ENCODE assay signal across 36 cellular contexts in the genomic region with DNA sequence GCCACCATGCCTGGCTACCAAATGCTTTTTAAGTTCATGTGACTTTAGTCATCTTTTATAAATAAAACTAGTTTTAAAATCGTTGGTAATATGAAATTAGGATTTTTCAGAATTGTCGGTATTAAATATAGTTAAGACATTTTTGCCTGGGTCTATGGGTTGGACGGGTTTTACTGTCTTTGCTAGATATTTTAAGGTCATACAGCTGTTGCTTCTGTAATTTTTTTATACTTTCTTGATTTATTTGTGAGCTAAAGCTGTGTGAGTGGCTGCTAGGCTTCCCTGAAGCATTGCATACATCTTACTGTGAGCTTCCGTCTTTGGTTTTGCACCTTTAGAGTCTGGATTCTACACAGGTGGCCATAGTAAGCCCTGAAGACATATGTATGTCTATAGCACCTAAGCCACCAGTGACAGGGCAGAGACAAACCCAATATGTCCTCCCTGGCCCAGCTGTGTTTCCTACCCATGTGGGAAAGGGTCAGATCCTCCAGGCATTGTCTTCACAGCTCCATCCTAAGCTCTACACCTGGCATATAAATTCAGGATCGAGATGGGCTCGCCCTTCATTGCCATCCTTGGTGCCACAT.
"Had no signal": no experiment of that assay in that cellular context is flagged by ENCODE, and none has a peak within 500 bp of the region (broad histone marks: within the 10 kb centered on the region; RNA-seq: fewer than 3 reads in every experiment).

No MANE protein-coding gene starts in this region.

- H3K4me1 Mint-ChIP-seq: activated B cell treated with CpG ODN at 0.5 μM for 24 hours; activated CD4-positive, alpha-beta T cell treated with anti-CD3 and anti-CD28 coated beads, Interleukin-2, amount 10 ng/mL, durations not matched to agents 24 days and 14 days; activated naive CD8-positive, alpha-beta T cell treated with anti-CD3 and anti-CD28 coated beads for 36 hours; activated T-helper 17 cell treated with anti-CD3 and anti-CD28 coated beads, Interleukin-2, amount 50 U/mL, for 72 hours had no signal

- H3K27ac ChIP-seq: adrenal gland, body of pancreas, brain microvascular endothelial cell, breast epithelium, colonic mucosa, VCaP had no signal

- H3K36me3 Mint-ChIP-seq: activated naive CD8-positive, alpha-beta T cell treated with anti-CD3 and anti-CD28 coated beads for 36 hours had no signal

- H3K4me1 ChIP-seq: adrenal gland, body of pancreas, breast epithelium, colonic mucosa had no signal

- DNase-seq: activated B cell treated with CpG ODN at 0.5 μM for 24 hours; activated CD4-positive, alpha-beta memory T cell treated with anti-CD3 and anti-CD28 coated beads for 36 hours; activated CD4-positive, alpha-beta T cell treated with anti-CD3 and anti-CD28 coated beads for 4 hours; activated CD4-positive, alpha-beta T cell treated with anti-CD3 and anti-CD28 coated beads, Interleukin-2, amount 10 ng/mL, durations not matched to agents 24 days and 14 days; activated CD4-positive, alpha-beta T cell treated with anti-CD3 and anti-CD28 coated beads, Interleukin-2, amount 50 U/mL, for 1 hour; activated CD4-positive, alpha-beta T cell treated with anti-CD3 and anti-CD28 coated beads, Interleukin-2, amount 50 U/mL, for 4 hours; activated CD4-positive, CD25-positive, alpha-beta regulatory T cell treated with anti-CD3 and anti-CD28 coated beads, Interleukin-2, amount 50 U/mL, for 72 hours; activated CD8-positive, alpha-beta memory T cell treated with anti-CD3 and anti-CD28 coated beads, Interleukin-2, amount 50 U/mL, for 4 hours; activated CD8-positive, alpha-beta T cell treated with anti-CD3 and anti-CD28 coated beads for 36 hours; activated effector memory CD4-positive, alpha-beta T cell treated with anti-CD3 and anti-CD28 coated beads, Interleukin-2, amount 50 U/mL, for 16 hours; activated gamma-delta T cell treated with Interleukin-2 at 50 U/mL for 16 hours; activated naive CD4-positive, alpha-beta T cell; activated naive CD4-positive, alpha-beta T cell treated with anti-CD3 and anti-CD28 coated beads for 36 hours; activated naive CD4-positive, alpha-beta T cell treated with anti-CD3 and anti-CD28 coated beads, Interleukin-2, amount 50 U/mL, for 16 hours; activated naive CD8-positive, alpha-beta T cell treated with anti-CD3 and anti-CD28 coated beads for 36 hours; activated T-cell treated with anti-CD3 and anti-CD28 coated beads for 4 hours; activated T-cell treated with anti-CD3 and anti-CD28 coated beads, Interleukin-2, amount 50 U/mL, for 1 hour; activated T-cell treated with anti-CD3 and anti-CD28 coated beads, Interleukin-2, amount 50 U/mL, for 4 hours; activated T-cell treated with anti-CD3 and anti-CD28 coated beads, Interleukin-2, amount 50 U/mL, for 72 hours; adrenal gland; amniotic stem cell; aorta; body of pancreas; brain microvascular endothelial cell; central memory CD4-positive, alpha-beta T cell; colonic mucosa; T-helper 2 cell; T-helper 9 cell had no signal

- H3K36me3 ChIP-seq: adrenal gland, brain microvascular endothelial cell, breast epithelium, colonic mucosa had no signal

- H3K27me3 Mint-ChIP-seq: activated CD4-positive, alpha-beta memory T cell treated with anti-CD3 and anti-CD28 coated beads for 36 hours; activated CD8-positive, alpha-beta T cell treated with anti-CD3 and anti-CD28 coated beads for 36 hours; activated naive CD8-positive, alpha-beta T cell treated with anti-CD3 and anti-CD28 coated beads for 36 hours; activated T-helper 17 cell treated with anti-CD3 and anti-CD28 coated beads, Interleukin-2, amount 50 U/mL, for 72 hours had no signal

- H3K4me3 Mint-ChIP-seq: activated B cell treated with CpG ODN at 0.5 μM for 24 hours; activated CD4-positive, alpha-beta memory T cell treated with anti-CD3 and anti-CD28 coated beads for 36 hours; activated CD4-positive, alpha-beta T cell treated with anti-CD3 and anti-CD28 coated beads, Interleukin-2, amount 10 ng/mL, durations not matched to agents 24 days and 14 days; activated CD8-positive, alpha-beta T cell treated with anti-CD3 and anti-CD28 coated beads for 36 hours; activated naive CD4-positive, alpha-beta T cell treated with anti-CD3 and anti-CD28 coated beads for 36 hours; activated naive CD8-positive, alpha-beta T cell treated with anti-CD3 and anti-CD28 coated beads for 36 hours; activated T-cell treated with anti-CD3 and anti-CD28 coated beads, Interleukin-2, amount 50 U/mL, for 4 hours; activated T-cell treated with anti-CD3 and anti-CD28 coated beads, Interleukin-2, amount 50 U/mL, for 72 hours; activated T-helper 1 cell treated with anti-CD3 and anti-CD28 coated beads, Interleukin-12 subunit alpha, Interleukin-12 subunit beta, Interleukin-2, Interleukin-4 antibody, amounts not matched to agents 30 ng/mL and 10 ng/mL and 1 ng/mL, durations not matched to agents 14 hours and 24 hours and 36 hours; activated T-helper 17 cell treated with anti-CD3 and anti-CD28 coated beads, Interleukin-2, amount 50 U/mL, for 72 hours; T-helper 2 cell treated with Interferon-gamma antibody and Interleukin-4, amounts not matched to agents 5 μg/mL and 100 μg/mL, for 36 hours had no signal

- ATAC-seq: activated CD8-positive, alpha-beta T cell treated with anti-CD3 and anti-CD28 coated beads for 36 hours; activated naive CD4-positive, alpha-beta T cell treated with anti-CD3 and anti-CD28 coated beads, Interleukin-2, amount 50 U/mL, for 72 hours; activated T-cell treated with anti-CD3 and anti-CD28 coated beads, Interleukin-2, amount 50 U/mL, for 4 hours; activated T-cell treated with anti-CD3 and anti-CD28 coated beads, Interleukin-2, amount 50 U/mL, for 72 hours; activated T-helper 17 cell treated with anti-CD3 and anti-CD28 coated beads, Interleukin-2, amount 50 U/mL, for 72 hours; body of pancreas had no signal

- H3K27ac Mint-ChIP-seq: activated B cell treated with CpG ODN at 0.5 μM for 24 hours; activated CD4-positive, alpha-beta memory T cell treated with anti-CD3 and anti-CD28 coated beads for 36 hours; activated CD4-positive, alpha-beta T cell treated with anti-CD3 and anti-CD28 coated beads, Interleukin-2, amount 10 ng/mL, durations not matched to agents 24 days and 14 days; activated CD8-positive, alpha-beta T cell treated with anti-CD3 and anti-CD28 coated beads for 36 hours; activated naive CD4-positive, alpha-beta T cell treated with anti-CD3 and anti-CD28 coated beads for 36 hours; activated naive CD8-positive, alpha-beta T cell treated with anti-CD3 and anti-CD28 coated beads for 36 hours; activated T-cell treated with anti-CD3 and anti-CD28 coated beads, Interleukin-2, amount 50 U/mL, for 72 hours; activated T-helper 1 cell treated with anti-CD3 and anti-CD28 coated beads, Interleukin-12 subunit alpha, Interleukin-12 subunit beta, Interleukin-2, Interleukin-4 antibody, amounts not matched to agents 30 ng/mL and 10 ng/mL and 1 ng/mL, durations not matched to agents 14 hours and 24 hours and 36 hours; activated T-helper 17 cell treated with anti-CD3 and anti-CD28 coated beads, Interleukin-2, amount 50 U/mL, for 72 hours; T-helper 2 cell treated with Interferon-gamma antibody and Interleukin-4, amounts not matched to agents 5 μg/mL and 100 μg/mL, for 36 hours had no signal

- H3K9me3 ChIP-seq: adrenal gland, colonic mucosa had no signal

- FAIRE-seq: astrocyte, TTC549 had no signal

- H3K4me3 ChIP-seq: adrenal gland, body of pancreas, breast epithelium, colonic mucosa had no signal

- H3K27me3 ChIP-seq: adrenal gland, body of pancreas, breast epithelium, colonic mucosa had no signal
